15 cellular contexts compared by ENCODE assay signal in the genomic region with DNA sequence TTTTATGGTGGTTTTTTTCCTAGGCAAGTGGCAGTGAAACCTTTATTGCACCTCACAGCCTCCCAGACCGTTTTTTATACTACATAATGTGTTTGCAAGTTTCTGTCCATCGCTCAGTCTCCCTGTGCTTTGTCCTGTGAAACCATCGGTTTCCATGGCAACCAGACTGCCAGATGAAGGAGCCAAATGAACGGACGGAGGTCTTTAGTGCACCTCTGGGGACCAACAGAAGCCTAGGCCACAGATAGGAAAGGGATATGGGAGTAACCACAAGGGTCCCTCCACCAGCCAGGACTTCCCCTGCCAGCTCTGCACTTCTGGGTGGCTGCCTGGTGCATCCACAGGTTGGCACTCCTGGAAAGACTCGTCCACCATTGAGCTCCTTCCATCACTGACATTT.
DNase-seq lines count a peak whose midpoint lies in the region; ATAC-seq, FAIRE-seq and TF ChIP-seq lines count a peak whose summit lies in the region.
"Had no signal": no experiment of that assay in that cellular context is flagged by ENCODE, and none has a peak within 500 bp of the region (broad histone marks: within the 10 kb centered on the region; RNA-seq: fewer than 3 reads in every experiment).

No MANE protein-coding gene starts in this region.

- no peak for TF ChIP-seq CTCF in cardiac fibroblast (IDR thresholded peaks at IDR 0.05; ENCODE audit: low read depth, low read length)

- no peak for FAIRE-seq in frontal cortex (lab: Jason Lieb, UNC)
- FAIRE-seq: RCC 7860 had no signal

- DNase-seq in NCI-H748 (lab: John Stamatoyannopoulos, UW; ENCODE audit: unreplicated experiment) (peak; percentile 35), NCI-H748 treated with DMSO at 0.1 percent for 48 hours (lab: John Stamatoyannopoulos, UW) (no peak), cardiac fibroblast (ENCODE audit: low read depth in 2 of 2) (peak; percentile 4 to 37), inferior parietal cortex (ENCODE audit: extremely low spot score) (peak; percentile 13), retina (peak; percentile 76), frontal cortex (ENCODE audit: low spot score in 2 of 2) (no peak), NCI-H510A treated with DMSO at 0.1 percent for 48 hours (lab: John Stamatoyannopoulos, UW) (no peak)
- DNase-seq: COR-L47, IMR-90, NCI-H1436, NCI-H2029 treated with DMSO at 0.1 percent for 48 hours, SHP77 had no signal

- H3K4me3 ChIP-seq in cardiac fibroblast (replicated peaks in 1 of 2; ENCODE audit: low read depth in 2 of 2, low read length in 2 of 2): no peak overlapping the region

- ATAC-seq in GM19463 (IDR thresholded peaks at IDR 0.05; ENCODE audit: unreplicated experiment): no peak
- ATAC-seq: HCT116 had no signal

Comparison
In these comparisons a context has a peak if more than half of its experiments do, and no peak if none do; other contexts are left out.
1. DNase-seq: peak in NCI-H748 (single experiment), cardiac fibroblast (2 of 2), inferior parietal cortex (single experiment) and retina (single experiment); none in NCI-H748 treated with DMSO at 0.1 percent for 48 hours (single experiment), frontal cortex (0 of 2) and NCI-H510A treated with DMSO at 0.1 percent for 48 hours (single experiment).